ENCODE assay signal across 8 cellular contexts in genomic region chr19:33063356-33064116, GRCh38. TPM values are rescaled to one million over a fixed set of nuclear protein-coding genes. Genes with fewer than 3 reads are reported as not detected.
DNase-seq lines count a peak whose midpoint lies in the region; ATAC-seq lines count a peak whose summit lies in the region.

No MANE protein-coding gene starts in this region.

- peaks cover 13% of the 10 kb centered on the region for H3K27me3 Mint-ChIP-seq in activated naive CD4-positive, alpha-beta T cell treated with anti-CD3 and anti-CD28 coated beads, Interleukin-2, amount 50 U/mL, for 24 hours
- H3K27me3 Mint-ChIP-seq in naive B cell = peaks cover 7 to 35% (median 8%) of the 10 kb centered on the region in 3 donors

- DNase-seq in activated naive CD4-positive, alpha-beta T cell treated with Interleukin-2 at 50 U/mL for 16 hours = no peak
- DNase-seq in RPMI7951 (ENCODE audit: low read depth) (peak; percentile 38), epidermal melanocyte (ENCODE audit: insufficient read length, low spot score) (peak; percentile 33), naive B cell (peak; percentile 31)

- peak overlapping the region; percentile 68 for H3K4me3 Mint-ChIP-seq in activated naive CD4-positive, alpha-beta T cell treated with anti-CD3 and anti-CD28 coated beads, Interleukin-2, amount 50 U/mL, for 24 hours
- H3K4me3 Mint-ChIP-seq in naive B cell = peak overlapping the region; percentile 74 to 93 (median 86)

- ATAC-seq in naive B cell (ENCODE audit: low read depth in 2 of 2) = peak; percentile 38 to 55
- ATAC-seq in GM18502 (IDR thresholded peaks at IDR 0.05; ENCODE audit: poor library complexity, unreplicated experiment) = no peak
- no peak for ATAC-seq in GM21825 (IDR thresholded peaks at IDR 0.05; ENCODE audit: unreplicated experiment)
- no peak for ATAC-seq in HG02798 (IDR thresholded peaks at IDR 0.05; ENCODE audit: poor library complexity, unreplicated experiment)

- H3K9me3 Mint-ChIP-seq in activated naive CD4-positive, alpha-beta T cell treated with anti-CD3 and anti-CD28 coated beads, Interleukin-2, amount 50 U/mL, for 24 hours = no peaks in the 10 kb centered on the region
- peaks cover 0 to 3% (median 0%) of the 10 kb centered on the region in 7 donors for H3K9me3 Mint-ChIP-seq in naive B cell

- H3K36me3 Mint-ChIP-seq in activated naive CD4-positive, alpha-beta T cell treated with anti-CD3 and anti-CD28 coated beads, Interleukin-2, amount 50 U/mL, for 24 hours = no peaks in the 10 kb centered on the region
- no peaks in the 10 kb centered on the region for H3K36me3 Mint-ChIP-seq in naive B cell

- H3K4me1 Mint-ChIP-seq in activated naive CD4-positive, alpha-beta T cell treated with anti-CD3 and anti-CD28 coated beads, Interleukin-2, amount 50 U/mL, for 24 hours = no peaks in the 10 kb centered on the region
- H3K4me1 Mint-ChIP-seq in naive B cell = peaks cover 4 to 19% (median 11%) of the 10 kb centered on the region in 3 donors

- no peak overlapping the region for H3K27ac Mint-ChIP-seq in activated naive CD4-positive, alpha-beta T cell treated with anti-CD3 and anti-CD28 coated beads, Interleukin-2, amount 50 U/mL, for 24 hours
- peak overlapping the region in 4 of 6 donors; percentile 41 to 84 (median 80) for H3K27ac Mint-ChIP-seq in naive B cell

RNA-seq across cellular contexts. Expression of gene RHPN2, which starts 1.2 kb away (rescaled TPM):
- total RNA-seq in RPMI7951 (2014; rRNA removed; shearing (Covaris generic)) = 7.3 and 10.0 TPM in 2 replicates
- 1 to 10 TPM; 2.0 to 6.9 (median 5.1) TPM for polyA plus RNA-seq in naive B cell (ENCODE audit: low read depth in 6 of 6)

RNA-seq across cellular contexts. Expression of gene GPATCH1, which starts 17.4 kb away (rescaled TPM):
- 5.3 and 5.8 TPM in 2 replicates for total RNA-seq in RPMI7951 (2014; rRNA removed; shearing (Covaris generic))
- 1 to 10 TPM; 1.5 to 8.1 (median 5.1) TPM for polyA plus RNA-seq in naive B cell (ENCODE audit: low read depth in 6 of 6)

Comparison
In these comparisons a context has a peak if more than half of its experiments do, and no peak if none do; other contexts are left out.
1. ATAC-seq: peak in naive B cell (2 of 2); none in GM18502 (single experiment), GM21825 (single experiment) and HG02798 (single experiment).